Comparison of ENCODE assay signal across 1 cellular context in genomic region chr2:112813043-112813966, GRCh38.
TF ChIP-seq lines count a peak whose summit lies in the region.

No MANE protein-coding gene starts in this region.

TF ChIP-seq in GM12878, 131 proteins besides CTCF, POLR2A, EP300 and RAD21:
- 0 out of 2 replicates have a peak, but pooled peaks have one; percentile 61 for TF ChIP-seq NR2F1 (conservative IDR thresholded peaks at IDR 0.05)
- 0 out of 2 replicates have a peak, but pooled peaks have one; percentile 7 for TF ChIP-seq NBN (IDR thresholded peaks at IDR 0.05)
- no peak for TF ChIP-seq ASH2L (IDR thresholded peaks at IDR 0.05; ENCODE audit: borderline replicate concordance, low read depth)
- TF ChIP-seq RELA (IDR thresholded peaks at IDR 0.05; ENCODE audit: borderline replicate concordance, partially characterized antibody): no peak
